Comparison of ENCODE assay signal across 17 cellular contexts in genomic region chr18:51624311-51624710, GRCh38.
"Had no signal": no experiment of that assay in that cellular context is flagged by ENCODE, and none has a peak within 500 bp of the region (broad histone marks: within the 10 kb centered on the region; RNA-seq: fewer than 3 reads in every experiment).

No MANE protein-coding gene starts in this region.

- ATAC-seq: left lobe of liver; mucosa of descending colon; natural killer cell treated with Interleukin-12 subunit alpha and Interleukin-12 subunit beta and Interleukin-15 and Interleukin-18, amount 100 ng/mL, for 72 hours; right lobe of liver; stimulated activated naive B cell treated with anti-CD40 and anti-IgM and Interleukin-4, amounts not matched to agents 10 μg/mL and 1 μg/mL and 100 μg/mL, for 72 hours had no signal

- DNase-seq: cortex of kidney; head of caudate nucleus; mucosa of descending colon; naive B cell; right lobe of liver; small intestine; stimulated activated CD4-positive, alpha-beta T cell treated with anti-CD3 and anti-CD28 coated beads, Interleukin-15, amount 100 ng/mL, for 24 hours; stimulated activated CD4-positive, alpha-beta T cell treated with anti-CD3 and anti-CD28 coated beads, Interleukin-2, amount 100 ng/mL, for 48 hours; stimulated activated naive B cell treated with anti-CD40 and anti-IgM and Interleukin-4, amounts not matched to agents 10 μg/mL and 1 μg/mL and 100 μg/mL, for 72 hours; upper lobe of left lung had no signal

- H3K36me3 ChIP-seq: neural progenitor cell, right lobe of liver, thoracic aorta, tibial nerve, upper lobe of left lung had no signal

- H3K4me1 ChIP-seq: parathyroid adenoma, upper lobe of left lung had no signal

- H3K9ac ChIP-seq: neural progenitor cell, parathyroid adenoma had no signal

- H3K79me2 ChIP-seq: parathyroid adenoma had no signal

- H3K27ac ChIP-seq: neural progenitor cell, parathyroid adenoma, right lobe of liver, thoracic aorta, tibial nerve, upper lobe of left lung had no signal

- H3K4me2 ChIP-seq: neural progenitor cell had no signal

- H3K4me3 ChIP-seq: lung, mucosa of descending colon, neural progenitor cell, right lobe of liver, thoracic aorta, tibial nerve, upper lobe of left lung had no signal

- H3K27me3 ChIP-seq: neural progenitor cell, right lobe of liver, tibial nerve, upper lobe of left lung had no signal
